ENCODE assay signal across 8 cellular contexts in the genomic region with DNA sequence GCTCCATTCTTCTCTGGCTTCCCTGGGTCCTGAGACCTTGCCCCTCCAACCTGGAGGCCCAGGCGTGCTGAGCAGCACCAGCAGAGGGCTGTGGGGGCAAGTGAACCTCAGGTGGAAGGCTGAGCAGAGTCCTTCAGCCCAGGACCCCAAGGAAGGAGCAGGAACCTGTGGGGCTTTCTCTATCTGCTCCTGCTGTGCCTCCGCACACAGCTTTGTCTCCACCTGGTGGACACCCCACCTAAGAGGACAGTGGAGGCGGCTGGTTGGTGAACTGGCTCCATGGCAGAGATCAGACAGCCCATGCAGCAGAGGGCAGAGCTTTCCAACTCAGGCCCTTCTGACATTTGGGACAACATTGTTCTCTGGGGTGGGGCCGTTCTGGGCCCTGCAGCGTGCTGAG. TPM values are rescaled to one million over a fixed set of nuclear protein-coding genes. Genes with fewer than 3 reads are reported as not detected.
DNase-seq lines count a peak whose midpoint lies in the region; ATAC-seq and TF ChIP-seq lines count a peak whose summit lies in the region.

No MANE protein-coding gene starts in this region.

- H3K4me3 ChIP-seq in MG63: no peak overlapping the region
- no peak overlapping the region for H3K4me3 ChIP-seq in colonic mucosa
- no peak overlapping the region for H3K4me3 ChIP-seq in left ventricle myocardium inferior

- intact Hi-C loops in colonic mucosa (cut with DNase I): no loop called here
- intact Hi-C loops in left ventricle myocardium inferior (cut with micrococcal nuclease): no loop called here

- no peaks in the 10 kb centered on the region for H3K9me3 ChIP-seq in MG63
- H3K9me3 ChIP-seq in colonic mucosa: no peaks in the 10 kb centered on the region
- peaks cover 24% of the 10 kb centered on the region for H3K9me3 ChIP-seq in left ventricle myocardium inferior (replicated peaks)

- DNase-seq in G401 (ENCODE audit: low spot score) (peak; percentile 16), MG63 (peak; percentile 31), iris pigment epithelial cell (ENCODE audit: low read depth) (peak; percentile 28), colonic mucosa (no peak), left ventricle myocardium inferior (no peak)
- DNase-seq in activated CD8-positive, alpha-beta memory T cell treated with anti-CD3 and anti-CD28 coated beads for 48 hours (ENCODE audit: low read depth in 2 of 3, low spot score in 2 of 3): peak; percentile 17 to 23 (median 23)
- peak; percentile 45 for DNase-seq in stimulated activated naive CD8-positive, alpha-beta T cell treated with anti-CD3 and anti-CD28 coated beads, Interleukin-15, Interleukin-2, amounts not matched to agents 100 U/mL and 50 U/mL, for 24 hours

- H3K27ac ChIP-seq in colonic mucosa: no peak overlapping the region
- H3K27ac ChIP-seq in left ventricle myocardium inferior (replicated peaks): no peak overlapping the region

- no peaks in the 10 kb centered on the region for H3K4me1 ChIP-seq in colonic mucosa
- no peaks in the 10 kb centered on the region for H3K4me1 ChIP-seq in left ventricle myocardium inferior

- no peak for TF ChIP-seq CTCF in colonic mucosa (IDR thresholded peaks at IDR 0.05)
- TF ChIP-seq CTCF in left ventricle myocardium inferior (IDR thresholded peaks at IDR 0.05; ENCODE audit: borderline replicate concordance): no peak

- H3K27me3 ChIP-seq in MG63 (no peaks in the 10 kb centered on the region), colonic mucosa (no peaks in the 10 kb centered on the region), left ventricle myocardium inferior (ENCODE audit: low read depth) (peaks cover 6% of the 10 kb centered on the region)

- H3K9ac ChIP-seq in colonic mucosa (ENCODE audit: low read depth in 2 of 2, low read length in 2 of 2): no peak overlapping the region

- H3K36me3 ChIP-seq in MG63 (no peaks in the 10 kb centered on the region), colonic mucosa (no peaks in the 10 kb centered on the region), left ventricle myocardium inferior (no peaks in the 10 kb centered on the region)

- in situ Hi-C loops in G401 (cut with HindIII; ENCODE audit: low sequenced_read_pairs): no loop called here

- peak; percentile 23 for ATAC-seq in stimulated activated naive CD8-positive, alpha-beta T cell treated with anti-CD3 and anti-CD28 coated beads, Interleukin-15, Interleukin-2, amounts not matched to agents 100 U/mL and 50 U/mL, for 24 hours
- no peak for ATAC-seq in HG02840 (IDR thresholded peaks at IDR 0.05; ENCODE audit: low FRiP score, unreplicated experiment)

RNA-seq across cellular contexts. Expression of a gene that starts 19.7 kb away (rescaled TPM):
- total RNA-seq in G401 (2014; rRNA removed; shearing (Covaris generic)): 22.5 and 49.8 TPM in 2 replicates
- total RNA-seq in MG63 (2014; rRNA removed; shearing (Covaris generic); ENCODE audit: low replicate concordance): not detected in 2 replicates
- total RNA-seq in colonic mucosa (not detected), left ventricle myocardium inferior (not detected)

RNA-seq across cellular contexts. Expression of a gene that starts 31.4 kb away (rescaled TPM):
- total RNA-seq in G401 (2014; rRNA removed; shearing (Covaris generic)): 0.18 and 0.44 TPM in 2 replicates
- total RNA-seq in MG63 (2014; rRNA removed; shearing (Covaris generic); ENCODE audit: low replicate concordance): not detected in 2 replicates
- 1 to 10 TPM in 1 of 2 donors, under 1 TPM in 1; 0.12 to 1.0 TPM for total RNA-seq in colonic mucosa
- not detected for total RNA-seq in left ventricle myocardium inferior

Comparison
In these comparisons a context has a peak if more than half of its experiments do, and no peak if none do; other contexts are left out.
1. DNase-seq: peak in G401 (single experiment), MG63 (single experiment), activated CD8-positive, alpha-beta memory T cell treated with anti-CD3 and anti-CD28 coated beads for 48 hours (3 of 3), iris pigment epithelial cell (single experiment) and stimulated activated naive CD8-positive, alpha-beta T cell treated with anti-CD3 and anti-CD28 coated beads, Interleukin-15, Interleukin-2, amounts not matched to agents 100 U/mL and 50 U/mL, for 24 hours (single experiment); none in colonic mucosa (single experiment) and left ventricle myocardium inferior (single experiment).
2. RNA of a gene that starts 19.7 kb away (total RNA-seq): 22.5 to 49.8 TPM in G401; not detected in left ventricle myocardium inferior (single experiment), not detected in colonic mucosa and not detected in MG63; every median in the first group is over 10 times any median in the second.